8 cellular contexts compared by ENCODE assay signal in genomic region chr14:35365130-35366047, GRCh38. TPM values are rescaled to one million over a fixed set of nuclear protein-coding genes. Genes with fewer than 3 reads are reported as not detected.
DNase-seq lines count a peak whose midpoint lies in the region; TF ChIP-seq lines count a peak whose summit lies in the region.

No MANE protein-coding gene starts in this region.

- H3K4ac ChIP-seq in neuronal stem cell (ENCODE audit: low read length): no peak overlapping the region

- no peaks in the 10 kb centered on the region for H3K79me1 ChIP-seq in neuronal stem cell (ENCODE audit: low read depth, low read length)

- H2BK12ac ChIP-seq in neuronal stem cell (ENCODE audit: low read length): no peak overlapping the region

- no peak overlapping the region for H3K4me3 ChIP-seq in epithelial cell of proximal tubule (ENCODE audit: low read depth, low read length)
- no peak overlapping the region for H3K4me3 ChIP-seq in neuronal stem cell (ENCODE audit: low read length in 2 of 2)
- H3K4me3 ChIP-seq in testis: no peak overlapping the region

- H3K4me2 ChIP-seq in neuronal stem cell (ENCODE audit: insufficient read depth, low read length, poor library complexity, severe bottlenecking): no peak overlapping the region

- peak; percentile 91 for DNase-seq in EL
- DNase-seq in Kasumi-1 (lab: John Stamatoyannopoulos, UW): peak; percentile 60 to 64
- DNase-seq in activated CD8-positive, alpha-beta memory T cell treated with anti-CD3 and anti-CD28 coated beads for 24 hours: peak; percentile 85
- DNase-seq in epithelial cell of proximal tubule (ENCODE audit: low read depth): peak; percentile 78
- no peak for DNase-seq in neuronal stem cell (ENCODE audit: low spot score)
- peak; percentile 73 for DNase-seq in testis
- no peak for DNase-seq in middle frontal gyrus (ENCODE audit: extremely low spot score, low spot score)
- DNase-seq in NCI-H69 (lab: John Stamatoyannopoulos, UW): no peak

- peak overlapping the region; percentile 67 for H3K18ac ChIP-seq in neuronal stem cell (ENCODE audit: low read length)

- H3K27me3 ChIP-seq in neuronal stem cell (ENCODE audit: control insufficient read depth in 3 of 3, insufficient read depth in 3 of 3, low read depth in 1 of 3, low read length in 3 of 3) (no peaks in the 10 kb centered on the region), testis (no peaks in the 10 kb centered on the region)

- no peak overlapping the region for H4K8ac ChIP-seq in neuronal stem cell (ENCODE audit: low read depth, low read length)

- intact Hi-C loops in testis (cut with DNase I; ENCODE audit: low total_unique reads): no loop called here

- peak overlapping the region; percentile 10 for H3K14ac ChIP-seq in neuronal stem cell (ENCODE audit: low read length)

- peak overlapping the region; percentile 48 for H3K23ac ChIP-seq in neuronal stem cell (ENCODE audit: low read depth, low read length, poor library complexity)

- no peak for TF ChIP-seq CTCF in epithelial cell of proximal tubule (conservative IDR thresholded peaks at IDR 0.05; ENCODE audit: low read depth, low read length)
- no peak for TF ChIP-seq CTCF in testis (IDR thresholded peaks at IDR 0.05)

- no peak overlapping the region for H4K91ac ChIP-seq in neuronal stem cell (ENCODE audit: low read depth, low read length, poor library complexity)

- H3K9me3 ChIP-seq in neuronal stem cell (replicated peaks in 1 of 2; ENCODE audit: control insufficient read depth in 2 of 2, insufficient read depth in 1 of 2, low read depth in 1 of 2, low read length in 2 of 2) (peaks cover 0 to 2% of the 10 kb centered on the region in 2 donors), testis (no peaks in the 10 kb centered on the region)

- H3K27ac ChIP-seq in neuronal stem cell (replicated peaks; ENCODE audit: low read length): no peak overlapping the region
- peak overlapping the region in 1 of 2 donors; percentile 68 for H3K27ac ChIP-seq in testis

- H3K9ac ChIP-seq in neuronal stem cell (ENCODE audit: low read depth, low read length, poor library complexity): no peak overlapping the region

- no CpG with 5 or more reads among the region's 13 CpGs for WGBS in neuronal stem cell (ENCODE audit: extremely low coverage in 2 of 2, insufficient read length in 2 of 2, insufficient replicate concordance in 1 of 2), 2 donors
- WGBS in testis, 2 donors: 66 to 77% methylated on average over 13 of the region's 13 CpGs

- peak overlapping the region; percentile 91 for H2BK15ac ChIP-seq in neuronal stem cell (ENCODE audit: low read length)

- H3K36me3 ChIP-seq in neuronal stem cell (replicated peaks in 1 of 2; ENCODE audit: control insufficient read depth in 2 of 2, insufficient read depth in 2 of 2, low read length in 2 of 2) (no peaks in the 10 kb centered on the region), testis (ENCODE audit: low read depth, missing control alignments) (no peaks in the 10 kb centered on the region)

- no peak overlapping the region for H2BK5ac ChIP-seq in neuronal stem cell (ENCODE audit: low read length)

- H2BK120ac ChIP-seq in neuronal stem cell (ENCODE audit: low read depth, low read length): no peak overlapping the region

- H3K4me1 ChIP-seq in neuronal stem cell (ENCODE audit: control insufficient read depth in 2 of 2, insufficient read depth in 1 of 2, low read depth in 1 of 2, low read length in 2 of 2): peaks cover 27 to 35% of the 10 kb centered on the region in 2 donors
- no peaks in the 10 kb centered on the region for H3K4me1 ChIP-seq in testis

- TF ChIP-seq POLR2A in testis (IDR thresholded peaks at IDR 0.05): no peak

- peak overlapping the region; percentile 81 for H2AK5ac ChIP-seq in neuronal stem cell (ENCODE audit: low read depth, low read length)

- H2AFZ ChIP-seq in neuronal stem cell (ENCODE audit: low read length): peak overlapping the region; percentile 64

RNA-seq across cellular contexts. Expression of gene NFKBIA, which starts 39.2 kb away (rescaled TPM):
- total RNA-seq in epithelial cell of proximal tubule (154 and 203 TPM in 2 replicates), testis (100 to 1,000 TPM; 154 to 171 TPM)
- polyA plus RNA-seq in neuronal stem cell (2013, experiment 1 of 2): 18.9 TPM
- 19.1 TPM for polyA plus RNA-seq in neuronal stem cell (2013, experiment 2 of 2)
- 64.7 TPM for polyA plus RNA-seq in testis (ENCODE audit: insufficient read depth, low read depth, low replicate concordance)

Comparison
In these comparisons a context has a peak if more than half of its experiments do, and no peak if none do; other contexts are left out.
1. DNase-seq: peak in EL (single experiment), Kasumi-1 (2 of 2), activated CD8-positive, alpha-beta memory T cell treated with anti-CD3 and anti-CD28 coated beads for 24 hours (single experiment), epithelial cell of proximal tubule (single experiment) and testis (single experiment); none in neuronal stem cell (single experiment), middle frontal gyrus (single experiment) and NCI-H69 (single experiment).